ENCODE assay signal across 14 cellular contexts in genomic region chr1:13714851-13715250, GRCh38. TPM values are rescaled to one million over a fixed set of nuclear protein-coding genes. Genes with fewer than 3 reads are reported as not detected.
DNase-seq lines count a peak whose midpoint lies in the region; ATAC-seq, FAIRE-seq and TF ChIP-seq lines count a peak whose summit lies in the region.
"Had no signal": no experiment of that assay in that cellular context is flagged by ENCODE, and none has a peak within 500 bp of the region (broad histone marks: within the 10 kb centered on the region; RNA-seq: fewer than 3 reads in every experiment).

No MANE protein-coding gene starts in this region.

- no peak overlapping the region for H3K4me3 ChIP-seq in heart left ventricle
- H3K4me3 ChIP-seq: esophagus muscularis mucosa, pancreas had no signal

- H3K9me3 ChIP-seq in heart left ventricle, result no peaks in the 10 kb centered on the region
- H3K9me3 ChIP-seq: esophagus muscularis mucosa, pancreas had no signal

- ATAC-seq in activated B cell treated with CpG ODN at 0.5 μM for 24 hours (ENCODE audit: low read depth), result no peak
- ATAC-seq in GM19395 (IDR thresholded peaks at IDR 0.05; ENCODE audit: unreplicated experiment), result no peak
- no peak for ATAC-seq in heart left ventricle
- no peak for ATAC-seq in activated T-helper 17 cell treated with anti-CD3 and anti-CD28 coated beads, Interleukin-2, amount 50 U/mL, for 72 hours (replicated peaks)
- ATAC-seq: pancreas had no signal

- no peaks in the 10 kb centered on the region for H3K27me3 ChIP-seq in heart left ventricle
- H3K27me3 ChIP-seq: esophagus muscularis mucosa, pancreas had no signal

- intact Hi-C loops in activated B cell treated with CpG ODN at 0.5 μM for 24 hours (cut with micrococcal nuclease) (loop anchor here (1.0 kb wide), 1 partner anchor 10 kb away; no protein-coding TSS in a partner anchor), heart left ventricle (cut with DNase I) (no loop called here)

- CTCF ChIA-PET in activated B cell treated with CpG ODN at 0.5 μM for 24 hours (lab: Charles Lee), result interaction anchor here (0.9 to 4.4 kb wide), 3 partner anchors 11 to 20 kb away, joined by 3 to 34 read pairs (median 7); no protein-coding TSS in a partner anchor

- H3K4me1 Mint-ChIP-seq in activated B cell treated with CpG ODN at 0.5 μM for 24 hours (peaks cover 78% of the 10 kb centered on the region), glutamatergic neuron (ENCODE audit: low read depth, unreplicated experiment) (no peaks in the 10 kb centered on the region)
- peaks cover 20% of the 10 kb centered on the region for H3K4me1 Mint-ChIP-seq in activated T-helper 17 cell treated with anti-CD3 and anti-CD28 coated beads, Interleukin-2, amount 50 U/mL, for 72 hours

- H3K36me3 ChIP-seq in heart left ventricle, result no peaks in the 10 kb centered on the region
- H3K36me3 ChIP-seq: esophagus muscularis mucosa, pancreas had no signal

- H3K9me3 Mint-ChIP-seq in activated B cell treated with CpG ODN at 0.5 μM for 24 hours (peaks cover 2% of the 10 kb centered on the region), glutamatergic neuron (ENCODE audit: unreplicated experiment) (peaks cover 2% of the 10 kb centered on the region)
- no peaks in the 10 kb centered on the region for H3K9me3 Mint-ChIP-seq in activated T-helper 17 cell treated with anti-CD3 and anti-CD28 coated beads, Interleukin-2, amount 50 U/mL, for 72 hours
- H3K9me3 Mint-ChIP-seq: activated naive CD4-positive, alpha-beta T cell treated with anti-CD3 and anti-CD28 coated beads, Interleukin-2, amount 10 ng/mL, durations not matched to agents 7 days and 5 days had no signal

- no peaks in the 10 kb centered on the region for H3K27me3 Mint-ChIP-seq in activated B cell treated with CpG ODN at 0.5 μM for 24 hours
- H3K27me3 Mint-ChIP-seq in glutamatergic neuron (ENCODE audit: unreplicated experiment), result no peaks in the 10 kb centered on the region
- H3K27me3 Mint-ChIP-seq in activated T-helper 17 cell treated with anti-CD3 and anti-CD28 coated beads, Interleukin-2, amount 50 U/mL, for 72 hours, result no peaks in the 10 kb centered on the region
- H3K27me3 Mint-ChIP-seq: activated naive CD4-positive, alpha-beta T cell treated with anti-CD3 and anti-CD28 coated beads, Interleukin-2, amount 10 ng/mL, durations not matched to agents 7 days and 5 days had no signal

- no peaks in the 10 kb centered on the region for H3K4me1 ChIP-seq in heart left ventricle
- H3K4me1 ChIP-seq: esophagus muscularis mucosa, pancreas had no signal

- H3K27ac Mint-ChIP-seq in activated B cell treated with CpG ODN at 0.5 μM for 24 hours (peak overlapping the region; percentile 65), glutamatergic neuron (ENCODE audit: unreplicated experiment) (no peak overlapping the region)
- H3K27ac Mint-ChIP-seq in activated T-helper 17 cell treated with anti-CD3 and anti-CD28 coated beads, Interleukin-2, amount 50 U/mL, for 72 hours, result no peak overlapping the region
- H3K27ac Mint-ChIP-seq: activated naive CD4-positive, alpha-beta T cell treated with anti-CD3 and anti-CD28 coated beads, Interleukin-2, amount 10 ng/mL, durations not matched to agents 7 days and 5 days had no signal

- H3K4me3 Mint-ChIP-seq in activated B cell treated with CpG ODN at 0.5 μM for 24 hours (no peak overlapping the region), glutamatergic neuron (ENCODE audit: unreplicated experiment) (no peak overlapping the region)
- H3K4me3 Mint-ChIP-seq in activated T-helper 17 cell treated with anti-CD3 and anti-CD28 coated beads, Interleukin-2, amount 50 U/mL, for 72 hours, result no peak overlapping the region
- H3K4me3 Mint-ChIP-seq: activated naive CD4-positive, alpha-beta T cell treated with anti-CD3 and anti-CD28 coated beads, Interleukin-2, amount 10 ng/mL, durations not matched to agents 7 days and 5 days had no signal

- H3K36me3 Mint-ChIP-seq in activated B cell treated with CpG ODN at 0.5 μM for 24 hours (ENCODE audit: low read depth) (peaks cover 55% of the 10 kb centered on the region), glutamatergic neuron (ENCODE audit: unreplicated experiment) (no peaks in the 10 kb centered on the region)
- peaks cover 33% of the 10 kb centered on the region for H3K36me3 Mint-ChIP-seq in activated T-helper 17 cell treated with anti-CD3 and anti-CD28 coated beads, Interleukin-2, amount 50 U/mL, for 72 hours (ENCODE audit: low read depth)

- DNase-seq in GM12891 (ENCODE audit: insufficient read length, low spot score) (no peak), activated B cell treated with CpG ODN at 0.5 μM for 24 hours (no peak), glutamatergic neuron (no peak), NCI-H2171 treated with DMSO at 0.1 percent for 48 hours (lab: John Stamatoyannopoulos, UW) (no peak), heart left ventricle (no peak)
- DNase-seq: activated CD4-positive, CD25-positive, alpha-beta regulatory T cell; activated naive CD4-positive, alpha-beta T cell treated with anti-CD3 and anti-CD28 coated beads, Interleukin-2, amount 10 ng/mL, durations not matched to agents 7 days and 5 days; NCI-H2081 treated with DMSO at 0.1 percent for 48 hours; pancreas had no signal

- TF ChIP-seq POLR2A in GM12891 (IDR thresholded peaks at IDR 0.05; ENCODE audit: low read depth, low read length) (no peak), heart left ventricle (IDR thresholded peaks at IDR 0.05) (no peak)

- FAIRE-seq in A204.1 (lab: Jason Lieb, UNC), result peak; percentile 69
- FAIRE-seq in GM12891 (lab: Jason Lieb, UNC), result peak; percentile 16
- FAIRE-seq: pancreas had no signal

- 90 to 92% (median 91%) methylated on average over 3 of the region's 3 CpGs for WGBS in heart left ventricle, 4 donors

- TF ChIP-seq CTCF in activated B cell treated with CpG ODN at 0.5 μM for 24 hours (IDR thresholded peaks at IDR 0.05) (no peak), glutamatergic neuron (IDR thresholded peaks at IDR 0.05; ENCODE audit: partially characterized antibody, unreplicated experiment) (peak; percentile 67), heart left ventricle (IDR thresholded peaks at IDR 0.05) (peak in 2 of 12 donors; percentile 13 to 21)

- H3K27ac ChIP-seq in heart left ventricle, result no peak overlapping the region
- H3K27ac ChIP-seq: esophagus muscularis mucosa, HL-60, pancreas had no signal

- POLR2A ChIA-PET in activated B cell treated with CpG ODN at 0.5 μM for 24 hours (lab: Charles Lee), result interaction anchor here (0.7 to 7.0 kb wide), 4 partner anchors 11 to 47 kb away, joined by 3 to 130 read pairs (median 42); partner anchors contain the start of gene PRDM2

TF ChIP-seq in GM12891, 5 proteins besides CTCF, POLR2A, EP300 and RAD21:
- TF ChIP-seq PAX5 (IDR thresholded peaks at IDR 0.05; ENCODE audit: insufficient read depth, low read length, severe bottlenecking) (no peak), POLR2AphosphoS5 (IDR thresholded peaks at IDR 0.05; ENCODE audit: low read depth, low read length) (no peak), TAF1 (IDR thresholded peaks at IDR 0.05; ENCODE audit: low read depth, low read length) (no peak), POU2F2 (IDR thresholded peaks at IDR 0.05; ENCODE audit: low read depth, low read length) (no peak), SPI1 (IDR thresholded peaks at IDR 0.05; ENCODE audit: low read depth, low read length) (no peak)

RNA-seq across cellular contexts. Expression of gene PRDM2, which starts 14.9 kb away (rescaled TPM):
- polyA plus RNA-seq in GM12891 (2012; ENCODE audit: low read depth, missing spikeins), result 21.1 TPM
- total RNA-seq in activated B cell treated with CpG ODN at 0.5 μM for 24 hours (183 and 194 TPM in 2 replicates), glutamatergic neuron (ENCODE audit: unreplicated experiment) (88.3 TPM), heart left ventricle (10 to 100 TPM; 22.8 to 52.7 (median 38.8) TPM)
- 10 to 100 TPM; 16.1 to 19.3 TPM for polyA plus RNA-seq in heart left ventricle
- 10 to 100 TPM; 57.1 to 66.1 TPM for total RNA-seq in activated T-helper 17 cell treated with anti-CD3 and anti-CD28 coated beads, Interleukin-2, amount 50 U/mL, for 72 hours
